In genomic region chr14:93957751-93958566, GRCh38 we compare ENCODE assay signal across 16 cellular contexts. TPM values are rescaled to one million over a fixed set of nuclear protein-coding genes. Genes with fewer than 3 reads are reported as not detected.
DNase-seq lines count a peak whose midpoint lies in the region; ATAC-seq and TF ChIP-seq lines count a peak whose summit lies in the region.
"Had no signal": no experiment of that assay in that cellular context is flagged by ENCODE, and none has a peak within 500 bp of the region (broad histone marks: within the 10 kb centered on the region; RNA-seq: fewer than 3 reads in every experiment).

No MANE protein-coding gene starts in this region.

- no peaks in the 10 kb centered on the region for H3K9me3 ChIP-seq in left ventricle myocardium inferior (replicated peaks)
- H3K9me3 ChIP-seq in mesenchymal stem cell (ENCODE audit: control insufficient read depth, low read length) = no peaks in the 10 kb centered on the region
- H3K9me3 ChIP-seq: uterus had no signal

- no peak for ATAC-seq in Right ventricle myocardium superior (ENCODE audit: poor library complexity)
- no peak for ATAC-seq in activated CD8-positive, alpha-beta T cell treated with anti-CD3 and anti-CD28 coated beads for 36 hours
- ATAC-seq in SK-N-SH treated with all-trans-retinoic acid at 6 μM for 48 hours = no peak
- ATAC-seq: esophagus mucosa, sciatic nerve had no signal

- H2BK5ac ChIP-seq in mesenchymal stem cell (ENCODE audit: low read depth, low read length, poor library complexity, severe bottlenecking) = no peak overlapping the region

- CTCF ChIA-PET in activated CD8-positive, alpha-beta T cell treated with anti-CD3 and anti-CD28 coated beads for 36 hours (lab: Charles Lee) = interaction anchor here (0.9 to 12.0 kb wide), 6 partner anchors 13 to 175 kb away, joined by 3 to 170 read pairs (median 10); partner anchors contain the start of gene CCDC197

- POLR2A ChIA-PET in activated CD8-positive, alpha-beta T cell treated with anti-CD3 and anti-CD28 coated beads for 36 hours (lab: Charles Lee) = interaction anchor here (0.8 to 8.4 kb wide), 7 partner anchors 11 to 43 kb away, joined by 3 to 180 read pairs (median 7); partner anchors contain the start of genes ASB2 and CCDC197

- no peak for DNase-seq in left ventricle myocardium inferior
- no peak for DNase-seq in Right ventricle myocardium superior
- DNase-seq in activated CD8-positive, alpha-beta T cell treated with anti-CD3 and anti-CD28 coated beads for 36 hours = peak; percentile 48
- DNase-seq in mesenchymal stem cell = no peak
- no peak for DNase-seq in amniotic stem cell (lab: John Stamatoyannopoulos, UW)
- DNase-seq in DMS114 treated with DMSO at 0.1 percent for 48 hours (lab: John Stamatoyannopoulos, UW; ENCODE audit: unreplicated experiment) = no peak
- no peak for DNase-seq in NCI-H748 treated with DMSO at 0.1 percent for 48 hours (lab: John Stamatoyannopoulos, UW)
- DNase-seq: NCI-H1930, uterus had no signal

- H3K36me3 ChIP-seq in left ventricle myocardium inferior = peaks cover 69% of the 10 kb centered on the region
- no peaks in the 10 kb centered on the region for H3K36me3 ChIP-seq in mesenchymal stem cell (ENCODE audit: control insufficient read depth in 1 of 2, insufficient read depth in 2 of 2, low read depth in 1 of 2, low read length in 2 of 2)
- H3K36me3 ChIP-seq: uterus had no signal

- no peak overlapping the region for H4K8ac ChIP-seq in mesenchymal stem cell (ENCODE audit: low read length)

- no peaks in the 10 kb centered on the region for H3K27me3 Mint-ChIP-seq in activated CD8-positive, alpha-beta T cell treated with anti-CD3 and anti-CD28 coated beads for 36 hours

- TF ChIP-seq CTCF in left ventricle myocardium inferior (IDR thresholded peaks at IDR 0.05; ENCODE audit: borderline replicate concordance) = no peak
- TF ChIP-seq CTCF in activated CD8-positive, alpha-beta T cell treated with anti-CD3 and anti-CD28 coated beads for 36 hours (IDR thresholded peaks at IDR 0.05) = no peak

- no peak overlapping the region for H3K4ac ChIP-seq in mesenchymal stem cell (ENCODE audit: low read depth in 1 of 2, low read length in 2 of 2)

- H3K4me1 ChIP-seq in left ventricle myocardium inferior (peaks cover 95% of the 10 kb centered on the region), mesenchymal stem cell (ENCODE audit: control insufficient read depth, insufficient read depth, low read depth, low read length) (peaks cover 65% of the 10 kb centered on the region)
- H3K4me1 ChIP-seq: uterus had no signal

- peak overlapping the region; percentile 99 for H3K27ac Mint-ChIP-seq in activated CD8-positive, alpha-beta T cell treated with anti-CD3 and anti-CD28 coated beads for 36 hours

- H2AK5ac ChIP-seq in mesenchymal stem cell (ENCODE audit: low read length, severe bottlenecking) = peak overlapping the region; percentile 60

- peaks cover 93% of the 10 kb centered on the region for H3K4me1 Mint-ChIP-seq in activated CD8-positive, alpha-beta T cell treated with anti-CD3 and anti-CD28 coated beads for 36 hours (ENCODE audit: low read depth)

- intact Hi-C loops in left ventricle myocardium inferior (cut with micrococcal nuclease) (no loop called here), Right ventricle myocardium superior (cut with DNase I) (no loop called here)
- intact Hi-C loops in activated CD8-positive, alpha-beta T cell treated with anti-CD3 and anti-CD28 coated beads for 36 hours (cut with micrococcal nuclease) = loop anchor here (10.0 kb wide), 1 partner anchor 177 kb away; no protein-coding TSS in a partner anchor

- H3K79me1 ChIP-seq in mesenchymal stem cell (replicated peaks; ENCODE audit: low read length, poor library complexity, severe bottlenecking) = no peaks in the 10 kb centered on the region

- peaks cover 14% of the 10 kb centered on the region for H3K36me3 Mint-ChIP-seq in activated CD8-positive, alpha-beta T cell treated with anti-CD3 and anti-CD28 coated beads for 36 hours (ENCODE audit: low read depth)

- no peak overlapping the region for H2BK15ac ChIP-seq in mesenchymal stem cell (ENCODE audit: low read depth, poor library complexity, severe bottlenecking)

- H4K91ac ChIP-seq in mesenchymal stem cell (ENCODE audit: low read length) = no peak overlapping the region

- no peaks in the 10 kb centered on the region for H3K27me3 ChIP-seq in left ventricle myocardium inferior (ENCODE audit: low read depth)
- peaks cover 0 to 21% of the 10 kb centered on the region in 2 experiments for H3K27me3 ChIP-seq in mesenchymal stem cell (ENCODE audit: control insufficient read depth in 1 of 2, insufficient read depth in 1 of 2, low read length in 2 of 2)
- H3K27me3 ChIP-seq: uterus had no signal

- 97% methylated on average over 13 of the region's 16 CpGs for WGBS in mesenchymal stem cell

- no peak overlapping the region for H3K23ac ChIP-seq in mesenchymal stem cell (ENCODE audit: low read length in 2 of 2)

- H3K4me3 ChIP-seq in left ventricle myocardium inferior (peak overlapping the region; percentile 11), mesenchymal stem cell (ENCODE audit: insufficient read depth in 1 of 2, low read depth in 1 of 2, low read length in 2 of 2) (no peak overlapping the region)
- H3K4me3 ChIP-seq: uterus had no signal

- no peak overlapping the region for H3K14ac ChIP-seq in mesenchymal stem cell (ENCODE audit: low read length in 2 of 2)

- H2AFZ ChIP-seq in mesenchymal stem cell (ENCODE audit: low read depth, low read length) = no peak overlapping the region

- H3K9me3 Mint-ChIP-seq in activated CD8-positive, alpha-beta T cell treated with anti-CD3 and anti-CD28 coated beads for 36 hours = no peaks in the 10 kb centered on the region

- no peak overlapping the region for H3K4me3 Mint-ChIP-seq in activated CD8-positive, alpha-beta T cell treated with anti-CD3 and anti-CD28 coated beads for 36 hours

- H3K27ac ChIP-seq in left ventricle myocardium inferior (replicated peaks) (peak overlapping the region; percentile 75), mesenchymal stem cell (ENCODE audit: low read length, poor library complexity, severe bottlenecking) (no peak overlapping the region)

- peak overlapping the region in 1 of 2 experiments; percentile 4 for H2BK12ac ChIP-seq in mesenchymal stem cell (ENCODE audit: low read length in 2 of 2)

- no peak overlapping the region for H2BK120ac ChIP-seq in mesenchymal stem cell (ENCODE audit: low read depth, low read length)

- H3K9ac ChIP-seq in mesenchymal stem cell (ENCODE audit: low read length) = no peak overlapping the region

- H3K18ac ChIP-seq in mesenchymal stem cell (ENCODE audit: low read depth in 1 of 2, low read length in 2 of 2) = no peak overlapping the region

- H3K4me2 ChIP-seq in mesenchymal stem cell (ENCODE audit: low read length, poor library complexity, severe bottlenecking) = no peak overlapping the region

TF ChIP-seq in SK-N-SH treated with all-trans-retinoic acid at 6 μM for 48 hours, 23 proteins besides CTCF, POLR2A, EP300 and RAD21:
- TF ChIP-seq ZNF70 (CRISPR knock-in tag; IDR thresholded peaks at IDR 0.05) (no peak), BACH2 (CRISPR knock-in tag; IDR thresholded peaks at IDR 0.05; ENCODE audit: borderline replicate concordance) (no peak), TCF4 (CRISPR knock-in tag; IDR thresholded peaks at IDR 0.05; ENCODE audit: borderline replicate concordance) (no peak), ZNF8 (CRISPR knock-in tag; IDR thresholded peaks at IDR 0.05) (no peak), ESRRG (CRISPR knock-in tag; IDR thresholded peaks at IDR 0.05) (no peak), GLIS3 (CRISPR knock-in tag; IDR thresholded peaks at IDR 0.05) (no peak), ZNF565 (CRISPR knock-in tag; conservative IDR thresholded peaks at IDR 0.05; ENCODE audit: low read depth) (no peak)

RNA-seq across cellular contexts. Expression of gene ASB2, which starts 18.4 kb away (rescaled TPM):
- total RNA-seq in left ventricle myocardium inferior (251 TPM), Right ventricle myocardium superior (297 TPM)
- 10 to 100 TPM; 11.7 to 12.7 TPM for total RNA-seq in activated CD8-positive, alpha-beta T cell treated with anti-CD3 and anti-CD28 coated beads for 36 hours
- not detected for polyA plus RNA-seq in mesenchymal stem cell (2013, experiment 1 of 2)
- not detected for polyA plus RNA-seq in mesenchymal stem cell (2013, experiment 2 of 2)
- total RNA-seq: H4 had no signal

RNA-seq across cellular contexts. Expression of gene FAM181A, which starts 30.8 kb away (rescaled TPM):
- total RNA-seq in left ventricle myocardium inferior (not detected), Right ventricle myocardium superior (not detected)
- not detected for total RNA-seq in activated CD8-positive, alpha-beta T cell treated with anti-CD3 and anti-CD28 coated beads for 36 hours
- not detected for polyA plus RNA-seq in mesenchymal stem cell (2013, experiment 1 of 2)
- not detected for polyA plus RNA-seq in mesenchymal stem cell (2013, experiment 2 of 2)
- total RNA-seq: esophagus mucosa; H4; mucosa of gallbladder; sciatic nerve; T-helper 2 cell treated with Interferon-gamma antibody and Interleukin-4, amounts not matched to agents 100 ng/mL and 5 ng/mL, for 36 hours had no signal
- polyA plus RNA-seq: BJ had no signal

RNA-seq across cellular contexts. Expression of gene CCDC197, which starts 39.1 kb away (rescaled TPM):
- 1.2 TPM for total RNA-seq in left ventricle myocardium inferior
- total RNA-seq in Right ventricle myocardium superior = 1.3 TPM
- not detected for total RNA-seq in activated CD8-positive, alpha-beta T cell treated with anti-CD3 and anti-CD28 coated beads for 36 hours
- polyA plus RNA-seq in mesenchymal stem cell (2013, experiment 1 of 2) = not detected
- not detected for polyA plus RNA-seq in mesenchymal stem cell (2013, experiment 2 of 2)
- total RNA-seq: esophagus mucosa; H4; mucosa of gallbladder; sciatic nerve; T-helper 2 cell treated with Interferon-gamma antibody and Interleukin-4, amounts not matched to agents 100 ng/mL and 5 ng/mL, for 36 hours; uterus had no signal
- polyA plus RNA-seq: BJ had no signal

Comparison
In these comparisons a context has a peak if more than half of its experiments do, and no peak if none do; other contexts are left out.
1. RNA of gene ASB2, which starts 18.4 kb away (total RNA-seq): 297 TPM in Right ventricle myocardium superior (single experiment) and 251 TPM in left ventricle myocardium inferior (single experiment); 11.7 to 12.7 TPM in activated CD8-positive, alpha-beta T cell treated with anti-CD3 and anti-CD28 coated beads for 36 hours; every median in the first group is over 10 times any median in the second.